In genomic region chr11:44625759-44626523, GRCh38 we compare ENCODE assay signal across 13 cellular contexts.
DNase-seq lines count a peak whose midpoint lies in the region; ATAC-seq and TF ChIP-seq lines count a peak whose summit lies in the region.
"Had no signal": no experiment of that assay in that cellular context is flagged by ENCODE, and none has a peak within 500 bp of the region (broad histone marks: within the 10 kb centered on the region; RNA-seq: fewer than 3 reads in every experiment).

No MANE protein-coding gene starts in this region.

- CTCF ChIA-PET in SK-N-SH (lab: Yijun Ruan, JAX) = interaction anchor here (0.7 to 11.2 kb wide), 10 partner anchors 9 to 481 kb away, joined by 3 to 155 read pairs (median 3); partner anchors contain the start of gene TSPAN18
- CTCF ChIA-PET in A673 (lab: Charles Lee) = interaction anchor here (0.7 kb wide), 1 partner anchor 9 kb away, joined by 3 read pairs; no protein-coding TSS in a partner anchor
- CTCF ChIA-PET in RWPE1 (lab: Yijun Ruan, JAX) = interaction anchor here (0.6 to 0.7 kb wide), 2 partner anchors 128 to 301 kb away, joined by 3 read pairs; no protein-coding TSS in a partner anchor

- H3K79me2 ChIP-seq in SK-N-SH (ENCODE audit: insufficient read depth) = no peaks in the 10 kb centered on the region

- DNase-seq in SK-N-SH = no peak
- DNase-seq in H7 = peak; percentile 34
- DNase-seq in activated naive CD8-positive, alpha-beta T cell treated with anti-CD3 and anti-CD28 coated beads, Interleukin-2, amount 50 U/mL, for 24 hours = no peak
- peak; percentile 70 for DNase-seq in osteocyte (ENCODE audit: extremely low spot score, unreplicated experiment)
- no peak for DNase-seq in A673 (ENCODE audit: low spot score)
- DNase-seq in RWPE1 (ENCODE audit: low spot score) = no peak
- DNase-seq: foreskin fibroblast; kidney glomerular epithelial cell; NCI-H1417 treated with DMSO at 0.1 percent for 48 hours; NK-92 treated with Interleukin-12 subunit alpha and Interleukin-12 subunit beta, amount 100 ng/mL, for 24 hours; stimulated activated naive CD8-positive, alpha-beta T cell treated with anti-CD3 and anti-CD28 coated beads, Interleukin-15, Interleukin-2, amounts not matched to agents 100 U/mL and 50 U/mL, for 24 hours had no signal

- no peaks in the 10 kb centered on the region for H3K27me3 Mint-ChIP-seq in activated naive CD8-positive, alpha-beta T cell treated with anti-CD3 and anti-CD28 coated beads, Interleukin-2, amount 50 U/mL, for 24 hours
- no peaks in the 10 kb centered on the region for H3K27me3 Mint-ChIP-seq in osteocyte (ENCODE audit: unreplicated experiment)

- no peak for ATAC-seq in SK-N-SH treated with all-trans-retinoic acid at 6 μM for 48 hours
- no peak for ATAC-seq in activated naive CD8-positive, alpha-beta T cell treated with anti-CD3 and anti-CD28 coated beads, Interleukin-2, amount 50 U/mL, for 24 hours
- no peak for ATAC-seq in GM21717 (IDR thresholded peaks at IDR 0.05; ENCODE audit: unreplicated experiment)
- ATAC-seq: stimulated activated naive CD8-positive, alpha-beta T cell treated with anti-CD3 and anti-CD28 coated beads, Interleukin-15, Interleukin-2, amounts not matched to agents 100 U/mL and 50 U/mL, for 24 hours had no signal

- no peaks in the 10 kb centered on the region; the same call in 1 of the 2 replicates for H3K27me3 ChIP-seq in SK-N-SH (ENCODE audit: insufficient read depth)
- no peaks in the 10 kb centered on the region; the same call in none of the 2 replicates for H3K27me3 ChIP-seq in H7 (ENCODE audit: control insufficient read depth, insufficient read depth, low read length)
- H3K27me3 ChIP-seq in A673 (replicated peaks; ENCODE audit: insufficient read depth, low read depth, low read length, poor library complexity) = no peaks in the 10 kb centered on the region

- no TSS peak for BruUV-seq in A673 (replicated peaks; lab: Mats Ljungman, UMichigan)

- no peaks in the 10 kb centered on the region for H3F3A ChIP-seq in SK-N-SH (replicated peaks; ENCODE audit: insufficient read depth)

- H4K20me1 ChIP-seq in SK-N-SH (ENCODE audit: insufficient read depth) = no peaks in the 10 kb centered on the region

- H3K4me1 ChIP-seq in SK-N-SH (ENCODE audit: control insufficient read depth in 1 of 2, insufficient read depth in 2 of 2, low read depth in 1 of 2, low read length in 1 of 2) = peaks cover 6 to 54% of the 10 kb centered on the region in 2 experiments; a peak in 2 of 4 replicates
- H3K4me1 ChIP-seq in A673 (ENCODE audit: insufficient read depth, low read length, poor library complexity, severe bottlenecking) = peaks cover 9% of the 10 kb centered on the region

- H3K36me3 ChIP-seq in SK-N-SH (replicated peaks in 1 of 2; ENCODE audit: control insufficient read depth in 1 of 2, insufficient read depth in 2 of 2, low read length in 1 of 2) (no peaks in the 10 kb centered on the region), H7 (replicated peaks; ENCODE audit: control insufficient read depth, insufficient read depth, low read length) (no peaks in the 10 kb centered on the region), A673 (ENCODE audit: insufficient read depth, low read length, poor library complexity, severe bottlenecking) (no peaks in the 10 kb centered on the region)

- 68% methylated on average over 5 of the region's 7 CpGs for WGBS in SK-N-SH (ENCODE audit: low lambda C conversion rate)

- H3K4me3 Mint-ChIP-seq in activated naive CD8-positive, alpha-beta T cell treated with anti-CD3 and anti-CD28 coated beads, Interleukin-2, amount 50 U/mL, for 24 hours = no peak overlapping the region
- H3K4me3 Mint-ChIP-seq in osteocyte (ENCODE audit: unreplicated experiment) = no peak overlapping the region

- no peak for TF ChIP-seq RAD21 in SK-N-SH (IDR thresholded peaks at IDR 0.05; ENCODE audit: low read length)

- no peaks in the 10 kb centered on the region for H3K9me3 ChIP-seq in SK-N-SH
- H3K9me3 ChIP-seq in A673 (ENCODE audit: low read depth, low read length, poor library complexity, severe bottlenecking) = no peaks in the 10 kb centered on the region

- H3K4me3 ChIP-seq in SK-N-SH (ENCODE audit: low read depth in 2 of 2, low read length in 1 of 2) = no peak overlapping the region
- H3K4me3 ChIP-seq in H7 (ENCODE audit: insufficient read depth, low read depth, low read length) = no peak overlapping the region
- no peak overlapping the region for H3K4me3 ChIP-seq in A673 (ENCODE audit: low read depth, low read length, poor library complexity, severe bottlenecking)

- H3K9ac ChIP-seq in SK-N-SH = no peak overlapping the region

- no peaks in the 10 kb centered on the region for H3K9me2 ChIP-seq in SK-N-SH

- H3K27ac ChIP-seq in SK-N-SH (ENCODE audit: low read depth in 2 of 2, low read length in 1 of 2) (no peak overlapping the region; a peak in 1 of 4 replicates), A673 (ENCODE audit: low read depth, low read length, poor library complexity, severe bottlenecking) (no peak overlapping the region), RWPE1 (no peak overlapping the region)

- H3K27ac Mint-ChIP-seq in activated naive CD8-positive, alpha-beta T cell treated with anti-CD3 and anti-CD28 coated beads, Interleukin-2, amount 50 U/mL, for 24 hours = peak overlapping the region; percentile 43
- no peak overlapping the region for H3K27ac Mint-ChIP-seq in osteocyte (ENCODE audit: unreplicated experiment)

- intact Hi-C loops in A673 (cut with micrococcal nuclease; ENCODE audit: unreplicated experiment) = no loop called here

- peaks cover 35% of the 10 kb centered on the region for H3K4me1 Mint-ChIP-seq in activated naive CD8-positive, alpha-beta T cell treated with anti-CD3 and anti-CD28 coated beads, Interleukin-2, amount 50 U/mL, for 24 hours
- peaks cover 23% of the 10 kb centered on the region for H3K4me1 Mint-ChIP-seq in osteocyte (ENCODE audit: unreplicated experiment)

- H3K9me3 Mint-ChIP-seq in activated naive CD8-positive, alpha-beta T cell treated with anti-CD3 and anti-CD28 coated beads, Interleukin-2, amount 50 U/mL, for 24 hours = no peaks in the 10 kb centered on the region
- H3K9me3 Mint-ChIP-seq in osteocyte (ENCODE audit: unreplicated experiment) = no peaks in the 10 kb centered on the region

- peaks cover 13% of the 10 kb centered on the region for H3K36me3 Mint-ChIP-seq in activated naive CD8-positive, alpha-beta T cell treated with anti-CD3 and anti-CD28 coated beads, Interleukin-2, amount 50 U/mL, for 24 hours (ENCODE audit: low read depth)
- H3K36me3 Mint-ChIP-seq in osteocyte (ENCODE audit: unreplicated experiment) = no peaks in the 10 kb centered on the region

- POLR2A ChIA-PET in SK-N-SH (lab: Yijun Ruan, JAX) = no interaction called here
- POLR2A ChIA-PET in A673 (lab: Charles Lee; ENCODE audit: low non-redundant PET) = no interaction called here
- POLR2A ChIA-PET in RWPE1 (lab: Yijun Ruan, JAX; ENCODE audit: low non-redundant PET) = no interaction called here

- no peak overlapping the region for H2AFZ ChIP-seq in SK-N-SH (ENCODE audit: low read depth)

- TF ChIP-seq EP300 in SK-N-SH (IDR thresholded peaks at IDR 0.05; ENCODE audit: borderline replicate concordance in 1 of 2, low read depth in 1 of 2, low read length in 1 of 2) = no peak

- H3K4me2 ChIP-seq in SK-N-SH = no peak overlapping the region

- TF ChIP-seq CTCF in SK-N-SH (IDR thresholded peaks at IDR 0.05) = no peak
- no peak for TF ChIP-seq CTCF in osteocyte (IDR thresholded peaks at IDR 0.05)
- TF ChIP-seq CTCF in A673 (conservative IDR thresholded peaks at IDR 0.05; ENCODE audit: low read depth, low read length) = no peak
- TF ChIP-seq CTCF in RWPE1 (conservative IDR thresholded peaks at IDR 0.05; ENCODE audit: low read depth) = no peak

TF ChIP-seq in SK-N-SH, 30 proteins besides CTCF, POLR2A, EP300 and RAD21:
- TF ChIP-seq USF2 (IDR thresholded peaks at IDR 0.05; ENCODE audit: borderline replicate concordance, low read depth, low read length) (no peak), TCF12 (IDR thresholded peaks at IDR 0.05) (peak; percentile 26; the same call in 1 of the 2 replicates)

TF ChIP-seq in SK-N-SH treated with all-trans-retinoic acid at 6 μM for 48 hours, 23 proteins besides CTCF, POLR2A, EP300 and RAD21 (continues in another document):
- TF ChIP-seq ESRRG (CRISPR knock-in tag; IDR thresholded peaks at IDR 0.05) (no peak), CREB5 (CRISPR knock-in tag; IDR thresholded peaks at IDR 0.05; ENCODE audit: low read depth) (no peak), ZFP3 (CRISPR knock-in tag; IDR thresholded peaks at IDR 0.05) (no peak), TCF4 (CRISPR knock-in tag; IDR thresholded peaks at IDR 0.05; ENCODE audit: borderline replicate concordance) (no peak), SNAI2 (CRISPR knock-in tag; IDR thresholded peaks at IDR 0.05) (no peak), PPARA (CRISPR knock-in tag; IDR thresholded peaks at IDR 0.05; ENCODE audit: borderline replicate concordance) (no peak), ZNF565 (CRISPR knock-in tag; conservative IDR thresholded peaks at IDR 0.05; ENCODE audit: low read depth) (no peak), ZFP30 (CRISPR knock-in tag; IDR thresholded peaks at IDR 0.05) (no peak), ZC3H10 (CRISPR knock-in tag; IDR thresholded peaks at IDR 0.05) (no peak)
- TF ChIP-seq, protein P1, sequence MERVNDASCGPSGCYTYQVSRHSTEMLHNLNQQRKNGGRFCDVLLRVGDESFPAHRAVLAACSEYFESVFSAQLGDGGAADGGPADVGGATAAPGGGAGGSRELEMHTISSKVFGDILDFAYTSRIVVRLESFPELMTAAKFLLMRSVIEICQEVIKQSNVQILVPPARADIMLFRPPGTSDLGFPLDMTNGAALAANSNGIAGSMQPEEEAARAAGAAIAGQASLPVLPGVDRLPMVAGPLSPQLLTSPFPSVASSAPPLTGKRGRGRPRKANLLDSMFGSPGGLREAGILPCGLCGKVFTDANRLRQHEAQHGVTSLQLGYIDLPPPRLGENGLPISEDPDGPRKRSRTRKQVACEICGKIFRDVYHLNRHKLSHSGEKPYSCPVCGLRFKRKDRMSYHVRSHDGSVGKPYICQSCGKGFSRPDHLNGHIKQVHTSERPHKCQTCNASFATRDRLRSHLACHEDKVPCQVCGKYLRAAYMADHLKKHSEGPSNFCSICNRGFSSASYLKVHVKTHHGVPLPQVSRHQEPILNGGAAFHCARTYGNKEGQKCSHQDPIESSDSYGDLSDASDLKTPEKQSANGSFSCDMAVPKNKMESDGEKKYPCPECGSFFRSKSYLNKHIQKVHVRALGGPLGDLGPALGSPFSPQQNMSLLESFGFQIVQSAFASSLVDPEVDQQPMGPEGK (CRISPR knock-in tag; IDR thresholded peaks at IDR 0.05; ENCODE audit: borderline replicate concordance) = no peak

Comparison
In these comparisons a context has a peak if more than half of its experiments do, and no peak if none do; other contexts are left out.
1. DNase-seq: peak in H7 (single experiment) and osteocyte (single experiment); none in SK-N-SH (single experiment), activated naive CD8-positive, alpha-beta T cell treated with anti-CD3 and anti-CD28 coated beads, Interleukin-2, amount 50 U/mL, for 24 hours (single experiment), A673 (single experiment) and RWPE1 (single experiment).